Comparison of ENCODE assay signal across 1 cellular context in the genomic region with DNA sequence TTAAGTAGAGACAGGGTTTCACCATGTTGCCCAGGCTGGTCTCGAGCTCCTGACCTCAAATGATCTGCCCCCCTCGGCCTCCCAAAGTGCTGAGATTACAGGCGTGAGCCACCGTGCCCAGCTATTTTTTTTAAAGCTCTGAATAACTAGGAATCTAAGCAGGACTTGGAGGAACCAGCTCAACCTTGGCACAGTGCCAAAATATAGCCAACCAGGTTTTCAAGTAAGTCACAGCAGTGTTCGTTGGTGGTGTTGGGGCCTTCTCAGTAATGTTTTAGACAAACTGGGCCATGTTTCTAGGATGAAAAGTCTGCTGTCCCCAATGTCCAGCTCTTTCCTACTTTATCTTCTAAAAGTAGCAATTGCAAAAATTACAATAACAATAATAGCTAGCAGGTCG.
TF ChIP-seq lines count a peak whose summit lies in the region.

No MANE protein-coding gene starts in this region.

TF ChIP-seq in HepG2, 621 proteins besides CTCF, POLR2A, EP300 and RAD21:
- TF ChIP-seq LCORL (IDR thresholded peaks at IDR 0.05) (peak; percentile 98), LCORL (CRISPR knock-in tag; IDR thresholded peaks at IDR 0.05) (no peak), ZNF674 (CRISPR knock-in tag; IDR thresholded peaks at IDR 0.05; ENCODE audit: low read depth) (no peak)
